1 cellular context compared by ENCODE assay signal in the genomic region with DNA sequence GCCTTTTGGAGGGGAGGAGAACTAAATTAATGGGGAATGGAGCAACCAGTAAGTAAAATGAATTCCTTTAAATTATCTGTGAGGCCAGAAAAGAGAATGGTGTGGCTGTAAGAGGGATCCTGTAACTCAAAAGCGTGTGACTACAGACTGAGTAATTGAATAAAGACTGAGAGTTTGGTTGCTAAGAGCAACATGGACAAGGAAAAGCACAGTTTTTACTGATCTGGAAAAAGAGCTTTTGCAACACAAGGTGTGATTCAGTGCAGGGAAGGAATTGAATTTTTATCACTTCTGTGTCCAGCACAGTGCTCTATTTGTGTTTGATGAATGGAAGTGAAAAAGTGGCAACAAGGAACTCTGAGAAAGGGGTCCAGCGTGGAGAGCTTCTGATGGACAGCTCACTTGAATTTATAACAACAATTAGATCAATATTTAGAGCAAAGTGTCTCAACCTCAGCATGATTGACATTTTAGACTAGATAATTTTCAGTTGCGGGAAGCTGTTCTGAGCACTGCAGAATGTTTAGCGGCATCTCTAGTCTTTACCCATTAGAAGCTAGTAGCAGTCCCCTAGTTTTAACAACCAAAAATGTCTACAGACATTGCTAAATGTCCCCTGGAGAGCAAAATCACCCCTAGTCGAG.
TF ChIP-seq lines count a peak whose summit lies in the region.

No MANE protein-coding gene starts in this region.

TF ChIP-seq in H1, 55 proteins besides CTCF, POLR2A, EP300 and RAD21 (continued from another document):
- TF ChIP-seq SP2 (IDR thresholded peaks at IDR 0.05; ENCODE audit: low read length) (no peak), KDM5A (IDR thresholded peaks at IDR 0.05; ENCODE audit: low read length) (no peak), BCL11A (IDR thresholded peaks at IDR 0.05; ENCODE audit: low read depth in 2 of 2, low read length in 2 of 2) (no peak)
